Comparison of ENCODE assay signal across 8 cellular contexts in the genomic region with DNA sequence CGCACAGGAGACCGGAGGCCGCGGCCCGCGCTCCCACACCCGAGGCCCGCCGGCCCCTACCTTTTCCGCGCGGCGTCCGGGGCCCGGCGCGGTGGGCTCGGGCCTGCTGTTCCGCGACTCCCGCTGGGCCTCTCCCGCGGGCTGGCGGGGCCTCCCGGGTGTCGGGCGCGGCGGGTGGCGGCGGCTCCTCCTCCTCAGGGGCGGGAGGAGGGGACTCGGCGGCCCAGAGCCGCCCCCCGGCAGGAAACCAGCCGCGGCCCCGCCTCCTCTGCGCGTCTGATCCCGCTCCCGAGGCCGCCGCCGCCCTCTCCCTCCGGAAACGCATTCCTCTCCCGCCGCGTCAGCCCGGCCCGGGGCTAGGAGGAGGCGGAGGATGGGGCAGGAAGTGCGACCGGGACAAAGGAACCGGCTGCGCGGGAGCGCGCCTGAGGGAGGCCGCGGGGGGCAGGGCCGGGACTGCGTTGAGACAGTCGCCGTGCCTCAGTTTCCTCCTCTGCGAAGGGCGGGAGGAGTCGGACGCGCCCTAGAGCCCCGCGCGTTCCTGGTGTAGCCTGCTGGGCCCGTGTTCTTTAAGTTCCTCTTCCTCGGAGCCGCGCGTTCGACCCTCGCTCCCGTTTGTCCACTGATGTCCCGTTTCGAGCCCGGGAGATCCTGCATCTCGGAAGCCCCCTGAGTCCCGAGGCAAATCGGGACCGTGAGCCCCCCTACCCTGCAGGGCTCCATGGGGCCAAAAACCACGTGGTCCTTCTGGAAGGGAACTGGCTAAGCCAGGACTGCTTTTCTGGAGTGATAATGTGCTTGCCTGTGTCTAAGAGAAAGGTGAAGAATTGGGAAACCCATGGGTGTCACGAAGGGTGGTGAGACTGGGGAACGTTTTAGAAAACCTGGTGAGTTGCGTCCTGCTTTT. TPM values are rescaled to one million over a fixed set of nuclear protein-coding genes. Genes with fewer than 3 reads are reported as not detected.
DNase-seq lines count a peak whose midpoint lies in the region; ATAC-seq and TF ChIP-seq lines count a peak whose summit lies in the region.

A gene (minus strand): TSS at position 146 of the 907 bp plus-strand sequence. CDS start 22,672 bp downstream, outside the sequence.

- H3K4me3 ChIP-seq in DOHH2 (ENCODE audit: low read length) (peak within 1 kb of the TSS; percentile 98), GM23338 (peak within 1 kb of the TSS; percentile 76), fibroblast of pulmonary artery (replicated peaks; ENCODE audit: low read depth, low read length) (peak within 1 kb of the TSS; percentile 85)

- peak; percentile 83 for ATAC-seq in GM23338
- ATAC-seq in natural killer cell treated with Interleukin-12 subunit alpha and Interleukin-12 subunit beta and Interleukin-15 and Interleukin-18, amount 100 ng/mL, for 72 hours: peak; percentile 94 to 96

- peak within 1 kb of the TSS; percentile 95 for H3K4me2 ChIP-seq in DOHH2 (ENCODE audit: low read length)
- H3K4me2 ChIP-seq in GM23338: peak within 1 kb of the TSS; percentile 92

- H3K9me3 Mint-ChIP-seq in GM23338: no peaks in the 10 kb centered on the region; the same call in 2 of the 3 replicates
- no peaks in the 10 kb centered on the region for H3K9me3 Mint-ChIP-seq in natural killer cell treated with Interleukin-12 subunit alpha and Interleukin-12 subunit beta and Interleukin-15 and Interleukin-18, amount 100 ng/mL, for 72 hours

- H3K36me3 Mint-ChIP-seq in GM23338 (ENCODE audit: low read depth): no peaks in the 10 kb centered on the region
- no peaks in the 10 kb centered on the region for H3K36me3 Mint-ChIP-seq in natural killer cell treated with Interleukin-12 subunit alpha and Interleukin-12 subunit beta and Interleukin-15 and Interleukin-18, amount 100 ng/mL, for 72 hours

- H3K4me3 Mint-ChIP-seq in GM23338: peak within 1 kb of the TSS; percentile 84
- H3K4me3 Mint-ChIP-seq in natural killer cell treated with Interleukin-12 subunit alpha and Interleukin-12 subunit beta and Interleukin-15 and Interleukin-18, amount 100 ng/mL, for 72 hours: peak within 1 kb of the TSS; percentile 90

- H3F3A ChIP-seq in DOHH2 (ENCODE audit: control insufficient read depth, insufficient read depth) (peaks cover 34% of the 10 kb centered on the region), GM23338 (replicated peaks; ENCODE audit: low read depth) (no peaks in the 10 kb centered on the region)

- DNase-seq in GM23338 (ENCODE audit: low spot score): peak; percentile 98
- DNase-seq in LoVo (ENCODE audit: low spot score): peak; percentile 97
- peak; percentile 82 for DNase-seq in RWPE1 (ENCODE audit: low spot score)
- DNase-seq in activated effector memory CD4-positive, alpha-beta T cell treated with Interleukin-2 at 50 U/mL for 16 hours: peak; percentile 79
- peak; percentile 96 for DNase-seq in fibroblast of pulmonary artery (ENCODE audit: low read depth)
- peak; percentile 94 for DNase-seq in natural killer cell treated with Interleukin-12 subunit alpha and Interleukin-12 subunit beta and Interleukin-15 and Interleukin-18, amount 100 ng/mL, for 72 hours (ENCODE audit: low spot score)
- DNase-seq in stimulated activated naive CD4-positive, alpha-beta T cell treated with Interleukin-2 at 50 U/mL for 16 hours (lab: John Stamatoyannopoulos, UW): peak; percentile 84

- peaks cover 70% of the 10 kb centered on the region for H3K4me1 Mint-ChIP-seq in GM23338
- H3K4me1 Mint-ChIP-seq in natural killer cell treated with Interleukin-12 subunit alpha and Interleukin-12 subunit beta and Interleukin-15 and Interleukin-18, amount 100 ng/mL, for 72 hours (ENCODE audit: low read depth in 2 of 2): peaks cover 40 to 51% of the 10 kb centered on the region in 2 donors

- H3K9me2 ChIP-seq in DOHH2 (replicated peaks; ENCODE audit: control insufficient read depth, low read length): no peaks in the 10 kb centered on the region
- H3K9me2 ChIP-seq in GM23338 (ENCODE audit: insufficient read depth): no peaks in the 10 kb centered on the region

- no peaks in the 10 kb centered on the region for H3K9me3 ChIP-seq in DOHH2 (ENCODE audit: control insufficient read depth, insufficient read depth, low read length)

- H2AFZ ChIP-seq in GM23338: no peak within 1 kb of the TSS

- H3K79me2 ChIP-seq in DOHH2 (ENCODE audit: control insufficient read depth, low read length) (peaks cover 77% of the 10 kb centered on the region), GM23338 (replicated peaks; ENCODE audit: insufficient read depth) (peaks cover 61% of the 10 kb centered on the region)

- H4K20me1 ChIP-seq in DOHH2 (ENCODE audit: control insufficient read depth, insufficient read depth, low read depth, low read length) (peaks cover 20% of the 10 kb centered on the region), GM23338 (replicated peaks; ENCODE audit: insufficient read depth) (peaks cover 20% of the 10 kb centered on the region)

- H3K27ac Mint-ChIP-seq in GM23338: peak within 1 kb of the TSS; percentile 99
- peak within 1 kb of the TSS; percentile 96 for H3K27ac Mint-ChIP-seq in natural killer cell treated with Interleukin-12 subunit alpha and Interleukin-12 subunit beta and Interleukin-15 and Interleukin-18, amount 100 ng/mL, for 72 hours

- H3K27ac ChIP-seq in DOHH2 (ENCODE audit: low read depth, low read length) (peak within 1 kb of the TSS; percentile 91), GM23338 (ENCODE audit: low read depth) (peak within 1 kb of the TSS; percentile 99), RWPE1 (peak within 1 kb of the TSS; percentile 93)

- CTCF ChIA-PET in RWPE1 (lab: Yijun Ruan, JAX): no interaction called here

- H3K36me3 ChIP-seq in DOHH2 (ENCODE audit: control insufficient read depth, low read length) (peaks cover 53% of the 10 kb centered on the region), GM23338 (ENCODE audit: insufficient read depth) (no peaks in the 10 kb centered on the region)

- no peak for TF ChIP-seq CTCF in DOHH2 (IDR thresholded peaks at IDR 0.05; ENCODE audit: low read depth, low read length, poor library complexity, severe bottlenecking)
- no peak for TF ChIP-seq CTCF in GM23338 (conservative IDR thresholded peaks at IDR 0.05; ENCODE audit: low read depth in 2 of 2)
- no peak for TF ChIP-seq CTCF in RWPE1 (conservative IDR thresholded peaks at IDR 0.05; ENCODE audit: low read depth)
- TF ChIP-seq CTCF in fibroblast of pulmonary artery (IDR thresholded peaks at IDR 0.05; ENCODE audit: low read length, missing control alignments): no peak

- peaks cover 9% of the 10 kb centered on the region for H3K27me3 Mint-ChIP-seq in GM23338 (ENCODE audit: insufficient read depth, low read depth, poor library complexity)
- H3K27me3 Mint-ChIP-seq in natural killer cell treated with Interleukin-12 subunit alpha and Interleukin-12 subunit beta and Interleukin-15 and Interleukin-18, amount 100 ng/mL, for 72 hours: no peaks in the 10 kb centered on the region

- H3K4me1 ChIP-seq in DOHH2 (ENCODE audit: control insufficient read depth, low read length) (peaks cover 74% of the 10 kb centered on the region), GM23338 (ENCODE audit: insufficient read depth) (peaks cover 59% of the 10 kb centered on the region)

- no peaks in the 10 kb centered on the region for H3K27me3 ChIP-seq in DOHH2 (ENCODE audit: control insufficient read depth, low read length)
- no peaks in the 10 kb centered on the region for H3K27me3 ChIP-seq in GM23338 (ENCODE audit: insufficient read depth)

- POLR2A ChIA-PET in RWPE1 (lab: Yijun Ruan, JAX; ENCODE audit: low non-redundant PET): interaction anchor here (1.5 kb wide), 1 partner anchor 23 kb away, joined by 13 read pairs; no protein-coding TSS in a partner anchor

TF ChIP-seq in GM23338, 12 proteins besides CTCF, POLR2A, EP300 and RAD21 (continues in another document):
- TF ChIP-seq CREB1 (CRISPR knock-in tag; IDR thresholded peaks at IDR 0.05; ENCODE audit: low read depth) (peak; percentile 68), STAT1 (IDR thresholded peaks at IDR 0.05; ENCODE audit: unreplicated experiment) (no peak), POLR2AphosphoS5 (IDR thresholded peaks at IDR 0.05; ENCODE audit: low read depth) (peak; percentile 69)
- TF ChIP-seq, protein P1, sequence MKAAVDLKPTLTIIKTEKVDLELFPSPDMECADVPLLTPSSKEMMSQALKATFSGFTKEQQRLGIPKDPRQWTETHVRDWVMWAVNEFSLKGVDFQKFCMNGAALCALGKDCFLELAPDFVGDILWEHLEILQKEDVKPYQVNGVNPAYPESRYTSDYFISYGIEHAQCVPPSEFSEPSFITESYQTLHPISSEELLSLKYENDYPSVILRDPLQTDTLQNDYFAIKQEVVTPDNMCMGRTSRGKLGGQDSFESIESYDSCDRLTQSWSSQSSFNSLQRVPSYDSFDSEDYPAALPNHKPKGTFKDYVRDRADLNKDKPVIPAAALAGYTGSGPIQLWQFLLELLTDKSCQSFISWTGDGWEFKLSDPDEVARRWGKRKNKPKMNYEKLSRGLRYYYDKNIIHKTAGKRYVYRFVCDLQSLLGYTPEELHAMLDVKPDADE (IDR thresholded peaks at IDR 0.05): peak; percentile 86

RNA-seq across cellular contexts. Expression of the gene that starts here (rescaled TPM):
- 439 and 441 TPM in 2 replicates for total RNA-seq in GM23338 (2014; rRNA removed; shearing (Covaris generic))
- polyA plus RNA-seq in GM23338 (2016; fragmentation: Nextera tagmentation; extraction: Ambion mirVana): 309 and 317 TPM in 2 replicates
- total RNA-seq in natural killer cell treated with Interleukin-12 subunit alpha and Interleukin-12 subunit beta and Interleukin-15 and Interleukin-18, amount 100 ng/mL, for 72 hours: 100 to 1,000 TPM; 101 to 119 TPM

Comparison
In these comparisons a context has a peak if more than half of its experiments do, and no peak if none do; other contexts are left out.
1. Peak in every context shown above with its lines: DNase-seq, ATAC-seq, H3K4me3 ChIP-seq and H3K27ac ChIP-seq.